In the genomic region with DNA sequence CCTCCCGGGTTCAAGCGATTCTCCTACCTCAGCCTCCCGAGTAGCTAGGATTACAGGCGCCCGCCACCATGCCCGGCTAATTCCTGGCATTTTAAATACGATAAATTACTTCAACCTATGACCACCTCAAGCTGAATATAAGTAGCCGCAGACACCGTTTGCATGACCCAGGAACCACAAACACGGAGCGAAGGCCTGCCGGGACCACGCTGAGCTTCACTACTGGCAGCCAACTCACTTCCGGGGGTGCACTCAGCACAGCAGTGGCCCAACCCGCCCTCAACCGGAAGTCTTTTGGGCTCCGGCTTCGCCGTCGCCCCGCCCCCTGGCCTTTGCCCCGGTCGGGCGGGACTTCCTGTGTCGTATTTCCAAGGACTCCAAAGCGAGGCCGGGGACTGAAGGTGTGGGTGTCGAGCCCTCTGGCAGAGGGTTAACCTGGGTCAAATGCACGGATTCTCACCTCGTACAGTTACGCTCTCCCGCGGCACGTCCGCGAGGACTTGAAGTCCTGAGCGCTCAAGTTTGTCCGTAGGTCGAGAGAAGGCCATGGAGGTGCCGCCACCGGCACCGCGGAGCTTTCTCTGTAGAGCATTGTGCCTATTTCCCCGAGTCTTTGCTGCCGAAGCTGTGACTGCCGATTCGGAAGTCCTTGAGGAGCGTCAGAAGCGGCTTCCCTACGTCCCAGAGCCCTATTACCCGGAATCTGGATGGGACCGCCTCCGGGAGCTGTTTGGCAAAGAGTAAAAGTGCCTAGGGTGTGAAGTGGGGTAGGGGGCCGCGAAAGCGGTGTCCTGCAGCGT, we compare ENCODE assay signal across 8 cellular contexts. TPM values are rescaled to one million over a fixed set of nuclear protein-coding genes. Genes with fewer than 3 reads are reported as not detected.
DNase-seq lines count a peak whose midpoint lies in the region; ATAC-seq and TF ChIP-seq lines count a peak whose summit lies in the region.

A gene with protein sequence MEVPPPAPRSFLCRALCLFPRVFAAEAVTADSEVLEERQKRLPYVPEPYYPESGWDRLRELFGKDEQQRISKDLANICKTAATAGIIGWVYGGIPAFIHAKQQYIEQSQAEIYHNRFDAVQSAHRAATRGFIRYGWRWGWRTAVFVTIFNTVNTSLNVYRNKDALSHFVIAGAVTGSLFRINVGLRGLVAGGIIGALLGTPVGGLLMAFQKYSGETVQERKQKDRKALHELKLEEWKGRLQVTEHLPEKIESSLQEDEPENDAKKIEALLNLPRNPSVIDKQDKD (plus strand): TSS at position 360 of the 800 bp plus-strand sequence. CDS start 187 bp downstream, at position 547.

- ATAC-seq in GM19043 (IDR thresholded peaks at IDR 0.05; ENCODE audit: low read depth, unreplicated experiment) (peak; percentile 97), HG03378 (IDR thresholded peaks at IDR 0.05; ENCODE audit: unreplicated experiment) (peak; percentile 92)

- TF ChIP-seq CTCF in AG10803 (conservative IDR thresholded peaks at IDR 0.05; ENCODE audit: low read length), result no peak

- DNase-seq in AG10803 (ENCODE audit: low read depth), result peak; percentile 95
- DNase-seq in NCI-H460 (ENCODE audit: extremely low read depth, low read depth), result peak; percentile 89
- DNase-seq in activated CD4-positive, CD25-positive, alpha-beta regulatory T cell treated with anti-CD3 and anti-CD28 coated beads, Interleukin-2, amount 50 U/mL, for 72 hours, result peak; percentile 96
- peak; percentile 89 to 93 for DNase-seq in cerebellar nuclear complex (lab: John Stamatoyannopoulos, UW)
- DNase-seq in islet precursor cell, result peak; percentile 99
- DNase-seq in stimulated activated CD4-positive, alpha-beta T cell treated with anti-CD3 and anti-CD28 coated beads, Interleukin-12 subunit alpha, Interleukin-12 subunit beta, amount 100 ng/mL, for 48 hours (ENCODE audit: low read depth in 2 of 3, low spot score in 1 of 3), result peak; percentile 94 to 96 (median 94)

- H3K4me3 ChIP-seq in AG10803 (ENCODE audit: low read length), result peak within 1 kb of the TSS; percentile 78

RNA-seq across cellular contexts. Expression of the gene that starts here (rescaled TPM):
- 61.1 and 65.6 TPM in 2 replicates for total RNA-seq in NCI-H460 (2014; rRNA removed; shearing (Covaris generic))
- polyA plus RNA-seq in NCI-H460 (2014; cell fraction: nucleus; rRNA removed), result 49.7 and 50.3 TPM in 2 replicates

Comparison
In these comparisons a context has a peak if more than half of its experiments do, and no peak if none do; other contexts are left out.
1. Peak in every context shown above with its lines: DNase-seq, ATAC-seq and H3K4me3 ChIP-seq.